In genomic region chr11:125070699-125071254, GRCh38 we compare ENCODE assay signal across 9 cellular contexts. TPM values are rescaled to one million over a fixed set of nuclear protein-coding genes. Genes with fewer than 3 reads are reported as not detected.
DNase-seq lines count a peak whose midpoint lies in the region; ATAC-seq and TF ChIP-seq lines count a peak whose summit lies in the region.
"Had no signal": no experiment of that assay in that cellular context is flagged by ENCODE, and none has a peak within 500 bp of the region (broad histone marks: within the 10 kb centered on the region; RNA-seq: fewer than 3 reads in every experiment).

No MANE protein-coding gene starts in this region.

- no peak for TF ChIP-seq POLR2A in stomach (IDR thresholded peaks at IDR 0.05)

- H3K27ac ChIP-seq in HL-60 (replicated peaks) (peak overlapping the region; percentile 73), stomach (peak overlapping the region in 4 of 5 donors; percentile 47 to 67 (median 52))

- no peak for TF ChIP-seq CTCF in HL-60 (IDR thresholded peaks at IDR 0.05; ENCODE audit: insufficient read depth, low read length)
- no peak for TF ChIP-seq CTCF in stomach (IDR thresholded peaks at IDR 0.05)
- no peak for TF ChIP-seq CTCF in chondrocyte (IDR thresholded peaks at IDR 0.05)

- 41 to 62% (median 49%) methylated on average over 6 to 7 of the region's 7 CpGs for whole genome bisulfite sequencing in stomach, 5 donors

- H3K4me1 ChIP-seq in stomach, result peaks cover 8 to 37% (median 17%) of the 10 kb centered on the region in 4 donors

- peaks cover 22% of the 10 kb centered on the region for H3K4me1 Mint-ChIP-seq in activated T-helper 2 cell treated with anti-CD3 and anti-CD28 coated beads, Interferon-gamma antibody, Interleukin-2, Interleukin-4, amounts not matched to agents 10 μg/mL and 5 μg/mL and 100 μg/mL, durations not matched to agents 14 hours and 24 hours and 36 hours (ENCODE audit: low read depth)
- peaks cover 18% of the 10 kb centered on the region for H3K4me1 Mint-ChIP-seq in chondrocyte (ENCODE audit: low read depth)

- H3K27ac Mint-ChIP-seq in activated T-helper 2 cell treated with anti-CD3 and anti-CD28 coated beads, Interferon-gamma antibody, Interleukin-2, Interleukin-4, amounts not matched to agents 10 μg/mL and 5 μg/mL and 100 μg/mL, durations not matched to agents 14 hours and 24 hours and 36 hours, result peak overlapping the region; percentile 38
- no peak overlapping the region for H3K27ac Mint-ChIP-seq in chondrocyte (ENCODE audit: unreplicated experiment)

- no peaks in the 10 kb centered on the region for H3K27me3 ChIP-seq in HL-60 (ENCODE audit: insufficient read depth, poor library complexity, severe bottlenecking)
- peaks cover 0 to 11% (median 3%) of the 10 kb centered on the region in 3 donors for H3K27me3 ChIP-seq in stomach

- H3K4me3 Mint-ChIP-seq in activated T-helper 2 cell treated with anti-CD3 and anti-CD28 coated beads, Interferon-gamma antibody, Interleukin-2, Interleukin-4, amounts not matched to agents 10 μg/mL and 5 μg/mL and 100 μg/mL, durations not matched to agents 14 hours and 24 hours and 36 hours (ENCODE audit: low read depth), result no peak overlapping the region
- no peak overlapping the region for H3K4me3 Mint-ChIP-seq in chondrocyte (ENCODE audit: unreplicated experiment)

- no peaks in the 10 kb centered on the region for H3K9me3 ChIP-seq in stomach

- H3K4me3 ChIP-seq in HL-60 (replicated peaks; ENCODE audit: insufficient read depth, low read length) (no peak overlapping the region), stomach (no peak overlapping the region)

- peak; percentile 62 for ATAC-seq in GM21515 (IDR thresholded peaks at IDR 0.05; ENCODE audit: unreplicated experiment)
- ATAC-seq: Panc1 had no signal

- H3K27me3 Mint-ChIP-seq in activated T-helper 2 cell treated with anti-CD3 and anti-CD28 coated beads, Interferon-gamma antibody, Interleukin-2, Interleukin-4, amounts not matched to agents 10 μg/mL and 5 μg/mL and 100 μg/mL, durations not matched to agents 14 hours and 24 hours and 36 hours (ENCODE audit: low read depth), result peaks cover 8% of the 10 kb centered on the region
- H3K27me3 Mint-ChIP-seq in chondrocyte (ENCODE audit: low read depth), result no peaks in the 10 kb centered on the region

- H3K9me3 Mint-ChIP-seq in activated T-helper 2 cell treated with anti-CD3 and anti-CD28 coated beads, Interferon-gamma antibody, Interleukin-2, Interleukin-4, amounts not matched to agents 10 μg/mL and 5 μg/mL and 100 μg/mL, durations not matched to agents 14 hours and 24 hours and 36 hours, result no peaks in the 10 kb centered on the region
- no peaks in the 10 kb centered on the region for H3K9me3 Mint-ChIP-seq in chondrocyte (ENCODE audit: low read depth)

- DNase-seq in GM04503 (ENCODE audit: low read depth) (peak; percentile 12), HL-60 (ENCODE audit: low read depth in 1 of 2, low spot score in 1 of 2) (peak; percentile 98 to 100), hippocampal formation (lab: John Stamatoyannopoulos, UW) (peak; percentile 15 to 46), stomach (peak; percentile 61), NCI-H1048 (lab: John Stamatoyannopoulos, UW) (no peak), chondrocyte (ENCODE audit: low spot score) (no peak)
- no peak for DNase-seq in activated T-helper 2 cell treated with anti-CD3 and anti-CD28 coated beads, Interferon-gamma antibody, Interleukin-2, Interleukin-4, amounts not matched to agents 10 μg/mL and 5 μg/mL and 100 μg/mL, durations not matched to agents 14 hours and 24 hours and 36 hours (ENCODE audit: low spot score)

- intact Hi-C loops in activated T-helper 2 cell treated with anti-CD3 and anti-CD28 coated beads, Interferon-gamma antibody, Interleukin-2, Interleukin-4, amounts not matched to agents 10 μg/mL and 5 μg/mL and 100 μg/mL, durations not matched to agents 14 hours and 24 hours and 36 hours (cut with micrococcal nuclease), result no loop called here
- intact Hi-C loops in stomach (cut with DNase I; ENCODE audit: low total_unique reads), result no loop called here

- no peaks in the 10 kb centered on the region for H3K36me3 Mint-ChIP-seq in activated T-helper 2 cell treated with anti-CD3 and anti-CD28 coated beads, Interferon-gamma antibody, Interleukin-2, Interleukin-4, amounts not matched to agents 10 μg/mL and 5 μg/mL and 100 μg/mL, durations not matched to agents 14 hours and 24 hours and 36 hours (ENCODE audit: low read depth)
- no peaks in the 10 kb centered on the region for H3K36me3 Mint-ChIP-seq in chondrocyte (ENCODE audit: low read depth)

- H3K36me3 ChIP-seq in stomach, result no peaks in the 10 kb centered on the region

- no peak for TF ChIP-seq EP300 in stomach (IDR thresholded peaks at IDR 0.05)

RNA-seq across cellular contexts. Expression of gene SLC37A2, which starts 7.7 kb away (rescaled TPM):
- 0.44 and 0.52 TPM in 2 replicates for total RNA-seq in activated T-helper 2 cell treated with anti-CD3 and anti-CD28 coated beads, Interferon-gamma antibody, Interleukin-2, Interleukin-4, amounts not matched to agents 10 μg/mL and 5 μg/mL and 100 μg/mL, durations not matched to agents 14 hours and 24 hours and 36 hours
- total RNA-seq in stomach (1 to 10 TPM in 2 of 5 donors, under 1 TPM in 1, not detected in 2; 0.87 to 5.3 (median 3.9) TPM), chondrocyte (0.37 to 1.2 TPM in 2 of 3 replicates, not detected in the other)
- 1 to 10 TPM; 2.1 to 4.9 (median 2.6) TPM for polyA plus RNA-seq in stomach

RNA-seq across cellular contexts. Expression of gene TMEM218, which starts 40.6 kb away (rescaled TPM):
- 17.9 and 18.1 TPM in 2 replicates for total RNA-seq in activated T-helper 2 cell treated with anti-CD3 and anti-CD28 coated beads, Interferon-gamma antibody, Interleukin-2, Interleukin-4, amounts not matched to agents 10 μg/mL and 5 μg/mL and 100 μg/mL, durations not matched to agents 14 hours and 24 hours and 36 hours
- 10 to 100 TPM in 2 of 5 donors, 1 to 10 TPM in 2, under 1 TPM in 1; 0.87 to 16.2 (median 8.0) TPM for total RNA-seq in stomach
- polyA plus RNA-seq in stomach, result 10 to 100 TPM; 16.1 to 21.1 (median 19.2) TPM
- 11.5 to 15.2 TPM (median 12.0 TPM) in 3 replicates for total RNA-seq in chondrocyte

Comparison
In these comparisons a context has a peak if more than half of its experiments do, and no peak if none do; other contexts are left out.
1. DNase-seq: peak in GM04503 (single experiment), HL-60 (2 of 2), hippocampal formation (2 of 2) and stomach (single experiment); none in activated T-helper 2 cell treated with anti-CD3 and anti-CD28 coated beads, Interferon-gamma antibody, Interleukin-2, Interleukin-4, amounts not matched to agents 10 μg/mL and 5 μg/mL and 100 μg/mL, durations not matched to agents 14 hours and 24 hours and 36 hours (single experiment), NCI-H1048 (single experiment) and chondrocyte (single experiment).